ENCODE assay signal across 16 cellular contexts in genomic region chr11:66915046-66915832, GRCh38. TPM values are rescaled to one million over a fixed set of nuclear protein-coding genes. Genes with fewer than 3 reads are reported as not detected.
DNase-seq lines count a peak whose midpoint lies in the region; ATAC-seq and TF ChIP-seq lines count a peak whose summit lies in the region.
"Had no signal": no experiment of that assay in that cellular context is flagged by ENCODE, and none has a peak within 500 bp of the region (broad histone marks: within the 10 kb centered on the region; RNA-seq: fewer than 3 reads in every experiment).

No MANE protein-coding gene starts in this region.

- H3K4me1 Mint-ChIP-seq in GM23338, result peaks cover 36% of the 10 kb centered on the region

- POLR2A ChIA-PET in RWPE1 (lab: Yijun Ruan, JAX; ENCODE audit: low non-redundant PET), result no interaction called here

- peaks cover 3% of the 10 kb centered on the region for H3K27me3 Mint-ChIP-seq in GM23338 (ENCODE audit: insufficient read depth, low read depth, poor library complexity)
- H3K27me3 Mint-ChIP-seq: progenitor cell of endocrine pancreas had no signal

- no peaks in the 10 kb centered on the region for H3K27me3 ChIP-seq in GM23338 (ENCODE audit: insufficient read depth)
- H3K27me3 ChIP-seq: BLaER1, esophagus squamous epithelium had no signal

- H3K4me3 ChIP-seq in GM23338, result no peak overlapping the region
- H3K4me3 ChIP-seq in retinal pigment epithelial cell (ENCODE audit: low read length), result no peak overlapping the region
- H3K4me3 ChIP-seq: BLaER1, esophagus squamous epithelium had no signal

- H3K9me2 ChIP-seq in GM23338 (ENCODE audit: insufficient read depth), result no peaks in the 10 kb centered on the region

- H3K36me3 Mint-ChIP-seq in GM23338 (ENCODE audit: low read depth), result no peaks in the 10 kb centered on the region

- H3K4me3 Mint-ChIP-seq in GM23338, result no peak overlapping the region

- no peaks in the 10 kb centered on the region for H3F3A ChIP-seq in GM23338 (replicated peaks; ENCODE audit: low read depth)

- CTCF ChIA-PET in RWPE1 (lab: Yijun Ruan, JAX), result interaction anchor here (1.0 to 1.1 kb wide), 2 partner anchors 37 to 107 kb away, joined by 4 to 6 read pairs; no protein-coding TSS in a partner anchor

- H3K4me2 ChIP-seq in GM23338, result no peak overlapping the region
- H3K4me2 ChIP-seq: BLaER1 had no signal

- DNase-seq in GM23338 (ENCODE audit: low spot score), result peak; percentile 39
- DNase-seq in RWPE1 (ENCODE audit: low spot score), result no peak
- DNase-seq in retinal pigment epithelial cell (ENCODE audit: low read depth), result no peak
- no peak for DNase-seq in NCI-H1105 treated with DMSO at 0.1 percent for 48 hours (lab: John Stamatoyannopoulos, UW)
- no peak for DNase-seq in effector CD4-positive, alpha-beta T cell
- DNase-seq: activated CD4-positive, alpha-beta T cell treated with anti-CD3 and anti-CD28 coated beads for 48 hours; EL; esophagus squamous epithelium; NCI-H2029; stimulated activated CD4-positive, alpha-beta T cell treated with anti-CD3 and anti-CD28 coated beads, Interleukin-2, amount 100 ng/mL, for 24 hours had no signal

- no peak overlapping the region; the same call in 1 of the 2 replicates for H3K27ac Mint-ChIP-seq in GM23338

- no peaks in the 10 kb centered on the region for H3K9me3 Mint-ChIP-seq in GM23338

- H3K4me1 ChIP-seq in GM23338 (ENCODE audit: insufficient read depth), result peaks cover 12% of the 10 kb centered on the region
- H3K4me1 ChIP-seq: BLaER1 had no signal

- H3K36me3 ChIP-seq in GM23338 (ENCODE audit: insufficient read depth), result no peaks in the 10 kb centered on the region
- H3K36me3 ChIP-seq: BLaER1, esophagus squamous epithelium had no signal

- no peaks in the 10 kb centered on the region for H4K20me1 ChIP-seq in GM23338 (replicated peaks; ENCODE audit: insufficient read depth)
- H4K20me1 ChIP-seq: BLaER1 had no signal

- ATAC-seq in GM23338 (peak; percentile 65), esophagus mucosa (peak; percentile 26), HG02798 (IDR thresholded peaks at IDR 0.05; ENCODE audit: poor library complexity, unreplicated experiment) (no peak), GM21423 (IDR thresholded peaks at IDR 0.05; ENCODE audit: unreplicated experiment) (no peak)

- H3K27ac ChIP-seq in GM23338 (ENCODE audit: low read depth), result 0 out of 2 replicates have a peak overlapping the region, but pooled peaks have one; percentile 9
- peak overlapping the region; percentile 18 for H3K27ac ChIP-seq in RWPE1
- H3K27ac ChIP-seq: BLaER1, esophagus squamous epithelium had no signal

- H2AFZ ChIP-seq in GM23338, result no peak overlapping the region

- TF ChIP-seq CTCF in GM23338 (conservative IDR thresholded peaks at IDR 0.05; ENCODE audit: low read depth in 2 of 2), result peak; percentile 12 to 39; a peak in 3 of 4 replicates
- no peak for TF ChIP-seq CTCF in RWPE1 (conservative IDR thresholded peaks at IDR 0.05; ENCODE audit: low read depth)
- peak; percentile 22 for TF ChIP-seq CTCF in retinal pigment epithelial cell (conservative IDR thresholded peaks at IDR 0.05; ENCODE audit: low read depth, low read length)

- no peaks in the 10 kb centered on the region for H3K79me2 ChIP-seq in GM23338 (replicated peaks; ENCODE audit: insufficient read depth)

TF ChIP-seq in GM23338, 12 proteins besides CTCF, POLR2A, EP300 and RAD21:
- TF ChIP-seq POLR2AphosphoS5 (IDR thresholded peaks at IDR 0.05; ENCODE audit: low read depth), result no peak
- TF ChIP-seq, protein P1, sequence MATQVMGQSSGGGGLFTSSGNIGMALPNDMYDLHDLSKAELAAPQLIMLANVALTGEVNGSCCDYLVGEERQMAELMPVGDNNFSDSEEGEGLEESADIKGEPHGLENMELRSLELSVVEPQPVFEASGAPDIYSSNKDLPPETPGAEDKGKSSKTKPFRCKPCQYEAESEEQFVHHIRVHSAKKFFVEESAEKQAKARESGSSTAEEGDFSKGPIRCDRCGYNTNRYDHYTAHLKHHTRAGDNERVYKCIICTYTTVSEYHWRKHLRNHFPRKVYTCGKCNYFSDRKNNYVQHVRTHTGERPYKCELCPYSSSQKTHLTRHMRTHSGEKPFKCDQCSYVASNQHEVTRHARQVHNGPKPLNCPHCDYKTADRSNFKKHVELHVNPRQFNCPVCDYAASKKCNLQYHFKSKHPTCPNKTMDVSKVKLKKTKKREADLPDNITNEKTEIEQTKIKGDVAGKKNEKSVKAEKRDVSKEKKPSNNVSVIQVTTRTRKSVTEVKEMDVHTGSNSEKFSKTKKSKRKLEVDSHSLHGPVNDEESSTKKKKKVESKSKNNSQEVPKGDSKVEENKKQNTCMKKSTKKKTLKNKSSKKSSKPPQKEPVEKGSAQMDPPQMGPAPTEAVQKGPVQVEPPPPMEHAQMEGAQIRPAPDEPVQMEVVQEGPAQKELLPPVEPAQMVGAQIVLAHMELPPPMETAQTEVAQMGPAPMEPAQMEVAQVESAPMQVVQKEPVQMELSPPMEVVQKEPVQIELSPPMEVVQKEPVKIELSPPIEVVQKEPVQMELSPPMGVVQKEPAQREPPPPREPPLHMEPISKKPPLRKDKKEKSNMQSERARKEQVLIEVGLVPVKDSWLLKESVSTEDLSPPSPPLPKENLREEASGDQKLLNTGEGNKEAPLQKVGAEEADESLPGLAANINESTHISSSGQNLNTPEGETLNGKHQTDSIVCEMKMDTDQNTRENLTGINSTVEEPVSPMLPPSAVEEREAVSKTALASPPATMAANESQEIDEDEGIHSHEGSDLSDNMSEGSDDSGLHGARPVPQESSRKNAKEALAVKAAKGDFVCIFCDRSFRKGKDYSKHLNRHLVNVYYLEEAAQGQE (IDR thresholded peaks at IDR 0.05; ENCODE audit: unreplicated experiment), result no peak
- TF ChIP-seq, protein P2, sequence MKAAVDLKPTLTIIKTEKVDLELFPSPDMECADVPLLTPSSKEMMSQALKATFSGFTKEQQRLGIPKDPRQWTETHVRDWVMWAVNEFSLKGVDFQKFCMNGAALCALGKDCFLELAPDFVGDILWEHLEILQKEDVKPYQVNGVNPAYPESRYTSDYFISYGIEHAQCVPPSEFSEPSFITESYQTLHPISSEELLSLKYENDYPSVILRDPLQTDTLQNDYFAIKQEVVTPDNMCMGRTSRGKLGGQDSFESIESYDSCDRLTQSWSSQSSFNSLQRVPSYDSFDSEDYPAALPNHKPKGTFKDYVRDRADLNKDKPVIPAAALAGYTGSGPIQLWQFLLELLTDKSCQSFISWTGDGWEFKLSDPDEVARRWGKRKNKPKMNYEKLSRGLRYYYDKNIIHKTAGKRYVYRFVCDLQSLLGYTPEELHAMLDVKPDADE (IDR thresholded peaks at IDR 0.05), result no peak
- TF ChIP-seq ZNF331 (CRISPR knock-in tag; IDR thresholded peaks at IDR 0.05; ENCODE audit: low read depth), result no peak
TF ChIP-seq in GM23338: peak in this region for 0.

RNA-seq across cellular contexts. Expression of gene PC, which starts 42.9 kb away (rescaled TPM):
- total RNA-seq in GM23338 (2014; rRNA removed; shearing (Covaris generic)), result 21.7 and 24.9 TPM in 2 replicates
- polyA plus RNA-seq in GM23338 (2016; fragmentation: Nextera tagmentation; extraction: Ambion mirVana), result 18.3 and 18.9 TPM in 2 replicates
- 50.5 TPM for total RNA-seq in esophagus mucosa

RNA-seq across cellular contexts. Expression of gene LRFN4, which starts 58.4 kb away (rescaled TPM):
- 56.7 and 63.5 TPM in 2 replicates for total RNA-seq in GM23338 (2014; rRNA removed; shearing (Covaris generic))
- 9.8 and 11.1 TPM in 2 replicates for polyA plus RNA-seq in GM23338 (2016; fragmentation: Nextera tagmentation; extraction: Ambion mirVana)
- total RNA-seq in esophagus mucosa, result 8.6 TPM

RNA-seq across cellular contexts. Expression of gene C11orf86, which starts 59.9 kb away (rescaled TPM):
- 0.21 TPM in 1 of 2 replicates, not detected in the other for total RNA-seq in GM23338 (2014; rRNA removed; shearing (Covaris generic))
- polyA plus RNA-seq in GM23338 (2016; fragmentation: Nextera tagmentation; extraction: Ambion mirVana), result 0.73 and 0.74 TPM in 2 replicates
- not detected for total RNA-seq in esophagus mucosa
- total RNA-seq: bronchial epithelial cell, esophagus squamous epithelium, progenitor cell of endocrine pancreas had no signal

Comparison
In these comparisons a context has a peak if more than half of its experiments do, and no peak if none do; other contexts are left out.
1. ATAC-seq: peak in GM23338 (single experiment) and esophagus mucosa (single experiment); none in HG02798 (single experiment) and GM21423 (single experiment).